In genomic region chr12:4141344-4142270, GRCh38 we compare ENCODE assay signal across 1 cellular context.
TF ChIP-seq lines count a peak whose summit lies in the region.

No MANE protein-coding gene starts in this region.

TF ChIP-seq in GM23338, 12 proteins besides CTCF, POLR2A, EP300 and RAD21 (continued from another document):
- TF ChIP-seq ZNF462 (CRISPR knock-in tag; IDR thresholded peaks at IDR 0.05) (no peak), EZH2 (IDR thresholded peaks at IDR 0.05; ENCODE audit: low read depth, unreplicated experiment) (no peak), POLR2AphosphoS5 (IDR thresholded peaks at IDR 0.05; ENCODE audit: low read depth) (no peak), EZH2phosphoT487 (IDR thresholded peaks at IDR 0.05; ENCODE audit: unreplicated experiment) (no peak), STAT1 (IDR thresholded peaks at IDR 0.05; ENCODE audit: unreplicated experiment) (no peak), ZNF114 (CRISPR knock-in tag; IDR thresholded peaks at IDR 0.05) (no peak)
